9 cellular contexts compared by ENCODE assay signal in genomic region chr12:124720687-124721500, GRCh38.
DNase-seq lines count a peak whose midpoint lies in the region; ATAC-seq, FAIRE-seq and TF ChIP-seq lines count a peak whose summit lies in the region.
"Had no signal": no experiment of that assay in that cellular context is flagged by ENCODE, and none has a peak within 500 bp of the region (broad histone marks: within the 10 kb centered on the region; RNA-seq: fewer than 3 reads in every experiment).

No MANE protein-coding gene starts in this region.

- TF ChIP-seq EP300 in esophagus muscularis mucosa (IDR thresholded peaks at IDR 0.05): peak; percentile 85

- H3K9ac ChIP-seq in parathyroid adenoma: no peak overlapping the region

- POLR2A ChIA-PET in GM10248 (lab: Yijun Ruan, JAX): no interaction called here

- H3K27me3 ChIP-seq in esophagus muscularis mucosa (no peaks in the 10 kb centered on the region), parathyroid adenoma (ENCODE audit: control insufficient read depth, insufficient read depth, low read length) (no peaks in the 10 kb centered on the region)
- H3K27me3 ChIP-seq in effector memory CD4-positive, alpha-beta T cell (replicated peaks; ENCODE audit: control insufficient read depth, insufficient read depth, low read length, poor library complexity, severe bottlenecking): no peaks in the 10 kb centered on the region

- intact Hi-C loops in esophagus muscularis mucosa (cut with DNase I): loop anchor here (5.0 kb wide), 1 partner anchor 64 kb away; no protein-coding TSS in a partner anchor

- H3K9me3 ChIP-seq in esophagus muscularis mucosa: no peaks in the 10 kb centered on the region
- H3K9me3 ChIP-seq in parathyroid adenoma (ENCODE audit: control insufficient read depth, low read length): no peaks in the 10 kb centered on the region
- no peaks in the 10 kb centered on the region for H3K9me3 ChIP-seq in effector memory CD4-positive, alpha-beta T cell (ENCODE audit: control insufficient read depth, low read length)

- peak overlapping the region; percentile 15 for H2AFZ ChIP-seq in parathyroid adenoma

- H3K4me2 ChIP-seq in parathyroid adenoma (ENCODE audit: low read length): peak overlapping the region; percentile 19

- TF ChIP-seq POLR2A in H54 (IDR thresholded peaks at IDR 0.05; ENCODE audit: low read depth, low read length): no peak
- no peak for TF ChIP-seq POLR2A in esophagus muscularis mucosa (IDR thresholded peaks at IDR 0.05; ENCODE audit: low read depth)

- H3K79me2 ChIP-seq in parathyroid adenoma: no peaks in the 10 kb centered on the region

- H3K36me3 ChIP-seq in esophagus muscularis mucosa (no peaks in the 10 kb centered on the region), parathyroid adenoma (ENCODE audit: control insufficient read depth, insufficient read depth, low read length) (no peaks in the 10 kb centered on the region)
- no peaks in the 10 kb centered on the region for H3K36me3 ChIP-seq in effector memory CD4-positive, alpha-beta T cell (ENCODE audit: control insufficient read depth, insufficient read depth, low read length)

- 34% methylated on average over 16 of the region's 16 CpGs for WGBS in esophagus muscularis mucosa

- CTCF ChIA-PET in GM10248 (lab: Yijun Ruan, JAX): interaction anchor here (0.8 to 1.0 kb wide), 3 partner anchors 14 to 80 kb away, joined by 3 to 5 read pairs (median 3); no protein-coding TSS in a partner anchor

- TF ChIP-seq CTCF in esophagus muscularis mucosa (IDR thresholded peaks at IDR 0.05) (no peak), parathyroid adenoma (IDR thresholded peaks at IDR 0.05) (no peak), GM10248 (IDR thresholded peaks at IDR 0.05; ENCODE audit: control extremely low read depth, extremely low read depth, low read depth, missing control alignments) (no peak)

- H3K4me3 ChIP-seq in esophagus muscularis mucosa: no peak overlapping the region
- H3K4me3 ChIP-seq in parathyroid adenoma (ENCODE audit: low read depth, low read length): no peak overlapping the region
- H3K4me3 ChIP-seq in effector memory CD4-positive, alpha-beta T cell (ENCODE audit: insufficient read depth, low read depth, low read length, poor library complexity, severe bottlenecking): no peak overlapping the region

- H3K27ac ChIP-seq in esophagus muscularis mucosa (replicated peaks in 1 of 4) (peak overlapping the region; percentile 82 to 88 (median 87)), parathyroid adenoma (no peak overlapping the region)
- no peak overlapping the region for H3K27ac ChIP-seq in effector memory CD4-positive, alpha-beta T cell (ENCODE audit: insufficient read depth, low read length, poor library complexity, severe bottlenecking)
- H3K27ac ChIP-seq: HL-60 had no signal

- FAIRE-seq in H54 (lab: Jason Lieb, UNC): no peak

- DNase-seq in H54 (ENCODE audit: insufficient read length, low spot score): peak; percentile 51
- DNase-seq in NCI-H69 (lab: John Stamatoyannopoulos, UW): peak; percentile 98
- no peak for DNase-seq in esophagus muscularis mucosa (ENCODE audit: extremely low spot score)
- no peak for DNase-seq in GM10248 (ENCODE audit: extremely low spot score)
- DNase-seq in effector memory CD4-positive, alpha-beta T cell: no peak

- ATAC-seq in HG02763 (IDR thresholded peaks at IDR 0.05; ENCODE audit: unreplicated experiment): no peak
- ATAC-seq in GM18520 (IDR thresholded peaks at IDR 0.05; ENCODE audit: unreplicated experiment): no peak

- H3K4me1 ChIP-seq in esophagus muscularis mucosa (peaks cover 20 to 32% (median 29%) of the 10 kb centered on the region in 4 donors), parathyroid adenoma (no peaks in the 10 kb centered on the region)
- no peaks in the 10 kb centered on the region for H3K4me1 ChIP-seq in effector memory CD4-positive, alpha-beta T cell (ENCODE audit: control insufficient read depth, insufficient read depth, low read length, poor library complexity, severe bottlenecking)

Comparison
In these comparisons a context has a peak if more than half of its experiments do, and no peak if none do; other contexts are left out.
1. DNase-seq: peak in H54 (single experiment) and NCI-H69 (single experiment); none in esophagus muscularis mucosa (single experiment), GM10248 (single experiment) and effector memory CD4-positive, alpha-beta T cell (0 of 3).
2. H3K27ac ChIP-seq: peak in esophagus muscularis mucosa (4 of 4); none in parathyroid adenoma (single experiment) and effector memory CD4-positive, alpha-beta T cell (single experiment).